ENCODE assay signal across 16 cellular contexts in the genomic region with DNA sequence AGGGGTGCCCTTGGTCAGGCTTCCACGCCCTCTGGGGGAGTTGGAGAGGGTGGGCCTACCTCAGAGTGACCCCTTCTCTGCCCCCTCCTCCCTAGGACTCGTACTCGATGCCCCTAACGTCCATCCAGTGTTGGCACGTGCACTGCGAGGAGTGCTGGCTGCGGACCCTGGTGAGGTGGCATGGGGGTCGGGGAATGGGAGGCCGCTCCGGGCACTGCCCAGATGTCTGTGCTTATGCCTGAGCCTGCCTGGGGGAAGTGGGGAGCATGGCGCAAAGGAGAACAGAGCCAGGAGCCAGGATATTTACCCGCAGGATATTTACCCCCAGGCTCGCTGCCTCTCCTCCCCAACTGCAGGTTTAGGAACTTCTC. TPM values are rescaled to one million over a fixed set of nuclear protein-coding genes. Genes with fewer than 3 reads are reported as not detected.
DNase-seq lines count a peak whose midpoint lies in the region; ATAC-seq, FAIRE-seq and TF ChIP-seq lines count a peak whose summit lies in the region.
"Had no signal": no experiment of that assay in that cellular context is flagged by ENCODE, and none has a peak within 500 bp of the region (broad histone marks: within the 10 kb centered on the region; RNA-seq: fewer than 3 reads in every experiment).

No MANE protein-coding gene starts in this region.

- H3K36me3 ChIP-seq in muscle layer of colon (ENCODE audit: insufficient read depth, low read length): peaks cover 46% of the 10 kb centered on the region
- peaks cover 9 to 11% of the 10 kb centered on the region in 2 donors for H3K36me3 ChIP-seq in small intestine (ENCODE audit: control insufficient read depth in 2 of 2, insufficient read depth in 2 of 2, low read length in 2 of 2)

- FAIRE-seq in small intestine (lab: Jason Lieb, UNC): no peak
- FAIRE-seq: G401.6, RCC 7860 had no signal

- H3K9me3 ChIP-seq in muscle layer of colon (ENCODE audit: low read length) (no peaks in the 10 kb centered on the region), small intestine (ENCODE audit: control insufficient read depth, low read depth) (no peaks in the 10 kb centered on the region)

- CTCF ChIA-PET in RWPE1 (lab: Yijun Ruan, JAX): no interaction called here

- no peak for TF ChIP-seq CTCF in RWPE1 (conservative IDR thresholded peaks at IDR 0.05; ENCODE audit: low read depth)

- H3K4me3 ChIP-seq in muscle layer of colon (ENCODE audit: low read depth in 1 of 2, low read length in 2 of 2): no peak overlapping the region
- H3K4me3 ChIP-seq in small intestine (ENCODE audit: low read depth in 1 of 2, low read length in 2 of 2): no peak overlapping the region

- H3K27me3 ChIP-seq in muscle layer of colon (ENCODE audit: control insufficient read depth in 1 of 2, insufficient read depth in 2 of 2, low read length in 2 of 2) (no peaks in the 10 kb centered on the region), small intestine (ENCODE audit: control insufficient read depth in 2 of 2, insufficient read depth in 2 of 2, low read length in 2 of 2) (no peaks in the 10 kb centered on the region)

- H3K27ac ChIP-seq in RWPE1 (peak overlapping the region; percentile 58; the same call in 1 of the 2 replicates), cingulate gyrus (ENCODE audit: low read depth, low read length) (peak overlapping the region; percentile 84), muscle layer of colon (ENCODE audit: low read depth, low read length) (peak overlapping the region; percentile 53), small intestine (ENCODE audit: low read depth in 1 of 2, low read length in 1 of 2) (peak overlapping the region; percentile 15 to 66)
- H3K27ac ChIP-seq: C4-2B had no signal

- no peak overlapping the region for H3K9ac ChIP-seq in muscle layer of colon (ENCODE audit: low read length)

- DNase-seq in RWPE1 (ENCODE audit: low spot score): no peak
- no peak for DNase-seq in small intestine
- no peak for DNase-seq in HuH-7.5 (ENCODE audit: low spot score)
- no peak for DNase-seq in NCI-H128 (lab: John Stamatoyannopoulos, UW; ENCODE audit: unreplicated experiment)
- DNase-seq: DND-41, HCEC 1CT, KBM-7, MV-4-11, NCI-H1436, SIG-M5 had no signal

- WGBS in small intestine, 3 donors: 76 to 88% (median 83%) methylated on average over 12 to 13 of the region's 13 CpGs

- ATAC-seq in HG02763 (IDR thresholded peaks at IDR 0.05; ENCODE audit: unreplicated experiment): no peak

- H3K4me1 ChIP-seq in muscle layer of colon (ENCODE audit: insufficient read depth, low read length) (peaks cover 56% of the 10 kb centered on the region), small intestine (ENCODE audit: control insufficient read depth in 2 of 2, insufficient read depth in 1 of 2, low read depth in 1 of 2, low read length in 1 of 2) (peaks cover 2 to 23% of the 10 kb centered on the region in 2 donors)

- POLR2A ChIA-PET in RWPE1 (lab: Yijun Ruan, JAX; ENCODE audit: low non-redundant PET): no interaction called here

RNA-seq across cellular contexts. Expression of a gene that starts 24.5 kb away (rescaled TPM):
- polyA plus RNA-seq in small intestine: 10 to 100 TPM; 20.1 to 27.2 (median 25.4) TPM

RNA-seq across cellular contexts. Expression of a gene that starts 24.7 kb away (rescaled TPM):
- 1 to 10 TPM; 2.7 to 6.5 (median 4.2) TPM for polyA plus RNA-seq in small intestine
